Comparison of ENCODE assay signal across 9 cellular contexts in genomic region chr19:3163230-3163886, GRCh38. TPM values are rescaled to one million over a fixed set of nuclear protein-coding genes. Genes with fewer than 3 reads are reported as not detected.
DNase-seq lines count a peak whose midpoint lies in the region; ATAC-seq, FAIRE-seq and TF ChIP-seq lines count a peak whose summit lies in the region.
"Had no signal": no experiment of that assay in that cellular context is flagged by ENCODE, and none has a peak within 500 bp of the region (broad histone marks: within the 10 kb centered on the region; RNA-seq: fewer than 3 reads in every experiment).

No MANE protein-coding gene starts in this region.

- 4 to 5% methylated on average over 26 to 27 of the region's 27 CpGs for WGBS in pancreas, 2 donors

- H3K27ac ChIP-seq in RWPE1 (peak overlapping the region; percentile 60), pancreas (no peak overlapping the region)

- no peak for FAIRE-seq in pancreas (lab: Jason Lieb, UNC)
- FAIRE-seq: colon had no signal

- CTCF ChIA-PET in RWPE1 (lab: Yijun Ruan, JAX), result interaction anchor here (0.6 to 2.7 kb wide), 2 partner anchors 34 to 210 kb away, joined by 3 to 13 read pairs; no protein-coding TSS in a partner anchor

- intact Hi-C loops in pancreas (cut with DNase I), result loop anchor here in 2 of 3 donors (10.0 kb wide), 3 partner anchors 89 to 279 kb away; no protein-coding TSS in a partner anchor

- no peaks in the 10 kb centered on the region for H3K9me3 ChIP-seq in pancreas

- peaks cover 0 to 4% (median 0%) of the 10 kb centered on the region in 3 donors for H3K4me1 ChIP-seq in pancreas

- H3K4me3 ChIP-seq in pancreas, result no peak overlapping the region

- peak; percentile 82 for DNase-seq in ELR (ENCODE audit: low read depth)
- peak; percentile 79 for DNase-seq in RWPE1 (ENCODE audit: low spot score)
- DNase-seq in activated T-helper 9 cell treated with anti-CD3 and anti-CD28 coated beads, Interleukin-2, amount 50 U/mL, for 16 hours (ENCODE audit: low read depth), result peak; percentile 45
- peak; percentile 30 for DNase-seq in globus pallidus (ENCODE audit: low spot score)
- peak in 5 of 6 donors; percentile 38 to 86 (median 70) for DNase-seq in pancreas

- no peaks in the 10 kb centered on the region for H3K36me3 ChIP-seq in pancreas

- peak; percentile 86 to 96 (median 94) for ATAC-seq in pancreas
- ATAC-seq in GM18520 (IDR thresholded peaks at IDR 0.05; ENCODE audit: unreplicated experiment), result no peak
- ATAC-seq in GM18517 (IDR thresholded peaks at IDR 0.05; ENCODE audit: unreplicated experiment), result no peak

- no peaks in the 10 kb centered on the region for H3K27me3 ChIP-seq in pancreas

- POLR2A ChIA-PET in RWPE1 (lab: Yijun Ruan, JAX; ENCODE audit: low non-redundant PET), result no interaction called here

- TF ChIP-seq CTCF in LNCAP (IDR thresholded peaks at IDR 0.05) (peak; percentile 92), RWPE1 (conservative IDR thresholded peaks at IDR 0.05; ENCODE audit: low read depth) (peak; percentile 94), pancreas (IDR thresholded peaks at IDR 0.05) (peak; percentile 81 to 97 (median 90))

RNA-seq across cellular contexts. Expression of gene S1PR4, which starts 15.2 kb away (rescaled TPM):
- total RNA-seq in pancreas, result 1 to 10 TPM in 1 of 6 donors, under 1 TPM in 3, not detected in 2; 0.67 to 1.1 (median 0.90) TPM
- 1 to 10 TPM in 1 of 2 donors, under 1 TPM in 1; 0.23 to 1.1 TPM for polyA plus RNA-seq in pancreas

RNA-seq across cellular contexts. Expression of gene NCLN, which starts 22.4 kb away (rescaled TPM):
- 10 to 100 TPM; 34.0 to 68.1 (median 42.3) TPM for total RNA-seq in pancreas
- polyA plus RNA-seq in pancreas, result 10 to 100 TPM; 63.1 to 66.8 TPM

RNA-seq across cellular contexts. Expression of gene GNA15, which starts 27.5 kb away (rescaled TPM):
- 1 to 10 TPM in 3 of 6 donors, under 1 TPM in 3; 0.19 to 3.0 (median 0.83) TPM for total RNA-seq in pancreas
- polyA plus RNA-seq in pancreas, result 1 to 10 TPM; 1.3 to 2.4 TPM

Comparison
In these comparisons a context has a peak if more than half of its experiments do, and no peak if none do; other contexts are left out.
1. DNase-seq: peak in every context shown above with its lines; median percentile 82 in ELR; 79 in RWPE1; 70 in pancreas; 45 in activated T-helper 9 cell treated with anti-CD3 and anti-CD28 coated beads, Interleukin-2, amount 50 U/mL, for 16 hours; 30 in globus pallidus.
2. ATAC-seq: peak in pancreas (4 of 4); none in GM18520 (single experiment) and GM18517 (single experiment).
3. Peak in every context shown above with its lines, with median percentiles within 50 percentile points of each other: CTCF ChIP-seq.